ENCODE assay signal across 19 cellular contexts in genomic region chr7:157436763-157437480, GRCh38.
A peak's percentile ranks its signal among the peaks of the same experiment; 100 is the strongest.
DNase-seq lines count a peak whose midpoint lies in the region; ATAC-seq lines count a peak whose summit lies in the region.
"Had no signal": no experiment of that assay in that cellular context is flagged by ENCODE, and none has a peak within 500 bp of the region (broad histone marks: within the 10 kb centered on the region; RNA-seq: fewer than 3 reads in every experiment).

No MANE protein-coding gene starts in this region.

- no peak for ATAC-seq in HG02970 (IDR thresholded peaks at IDR 0.05; ENCODE audit: low FRiP score, unreplicated experiment)
- no peak for ATAC-seq in stimulated activated naive CD8-positive, alpha-beta T cell treated with anti-CD3 and anti-CD28 coated beads, Interleukin-15, Interleukin-2, amounts not matched to agents 100 U/mL and 50 U/mL, for 24 hours
- ATAC-seq: gastrocnemius medialis; right lobe of liver; stimulated activated effector memory CD8-positive, alpha-beta T cell treated with anti-CD3 and anti-CD28 coated beads, Interleukin-12 subunit alpha, Interleukin-12 subunit beta, amount 100 ng/mL, for 72 hours had no signal

- DNase-seq in activated effector memory CD4-positive, alpha-beta T cell treated with anti-CD3 and anti-CD28 coated beads, Interleukin-2, amount 50 U/mL, for 16 hours: peak; percentile 22
- no peak for DNase-seq in activated effector memory CD4-positive, alpha-beta T cell treated with Interleukin-2 at 50 U/mL for 16 hours
- DNase-seq in amniotic epithelial cell (ENCODE audit: low read depth) (peak; percentile 19), mesenteric fat pad (ENCODE audit: low spot score) (peak; percentile 26), COLO668 (lab: John Stamatoyannopoulos, UW; ENCODE audit: unreplicated experiment) (no peak)
- DNase-seq in stimulated activated naive CD8-positive, alpha-beta T cell treated with anti-CD3 and anti-CD28 coated beads, Interleukin-15, Interleukin-2, amounts not matched to agents 100 U/mL and 50 U/mL, for 24 hours: no peak
- no peak for DNase-seq in NK-92 treated with Interleukin-12 subunit alpha and Interleukin-12 subunit beta, amount 100 ng/mL, for 24 hours (lab: John Stamatoyannopoulos, UW)
- DNase-seq: activated naive CD4-positive, alpha-beta T cell treated with anti-CD3 and anti-CD28 coated beads, Interleukin-2, amount 50 U/mL, for 16 hours; gastrocnemius medialis; H7; hippocampal formation; mesenchymal stem cell; NCI-H1105 treated with DMSO at 0.1 percent for 48 hours; NCI-H1930; NCI-H524; right lobe of liver; stimulated activated CD4-positive, alpha-beta T cell treated with anti-CD3 and anti-CD28 coated beads, Interleukin-4, amount 100 ng/mL, for 24 hours had no signal

Comparison
In these comparisons a context has a peak if more than half of its experiments do, and no peak if none do; other contexts are left out.
1. DNase-seq: peak in activated effector memory CD4-positive, alpha-beta T cell treated with anti-CD3 and anti-CD28 coated beads, Interleukin-2, amount 50 U/mL, for 16 hours (single experiment), amniotic epithelial cell (single experiment) and mesenteric fat pad (single experiment); none in activated effector memory CD4-positive, alpha-beta T cell treated with Interleukin-2 at 50 U/mL for 16 hours (single experiment), COLO668 (single experiment), stimulated activated naive CD8-positive, alpha-beta T cell treated with anti-CD3 and anti-CD28 coated beads, Interleukin-15, Interleukin-2, amounts not matched to agents 100 U/mL and 50 U/mL, for 24 hours (single experiment) and NK-92 treated with Interleukin-12 subunit alpha and Interleukin-12 subunit beta, amount 100 ng/mL, for 24 hours (single experiment).